ENCODE assay signal across 18 cellular contexts in the genomic region with DNA sequence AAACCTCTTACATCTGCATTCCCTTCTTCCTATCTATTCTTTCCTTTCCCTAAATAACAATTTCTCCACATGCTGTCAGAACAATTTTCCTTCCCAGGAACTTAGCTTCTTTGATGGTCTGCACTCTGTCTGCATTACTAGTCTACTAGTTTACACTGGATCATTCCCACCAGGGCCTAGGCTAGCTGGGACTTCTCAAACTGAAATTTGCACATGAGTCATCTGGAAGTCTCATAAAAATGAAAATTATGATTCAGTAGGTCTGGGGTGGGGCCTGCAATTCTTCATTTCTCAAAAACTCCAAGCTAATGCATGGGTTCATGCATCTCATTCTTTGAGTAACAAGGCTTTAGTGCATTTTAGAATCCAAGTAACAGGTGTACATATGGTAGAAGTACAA.
DNase-seq lines count a peak whose midpoint lies in the region; ATAC-seq and TF ChIP-seq lines count a peak whose summit lies in the region.
"Had no signal": no experiment of that assay in that cellular context is flagged by ENCODE, and none has a peak within 500 bp of the region (broad histone marks: within the 10 kb centered on the region; RNA-seq: fewer than 3 reads in every experiment).

No MANE protein-coding gene starts in this region.

- no peaks in the 10 kb centered on the region for H3K9me3 Mint-ChIP-seq in activated T-helper 17 cell treated with anti-CD3 and anti-CD28 coated beads, Interleukin-2, amount 50 U/mL, for 72 hours
- no peaks in the 10 kb centered on the region for H3K9me3 Mint-ChIP-seq in activated T-helper 2 cell treated with anti-CD3 and anti-CD28 coated beads, Interferon-gamma antibody, Interleukin-2, Interleukin-4, amounts not matched to agents 10 μg/mL and 5 μg/mL and 100 μg/mL, durations not matched to agents 14 hours and 24 hours and 36 hours
- H3K9me3 Mint-ChIP-seq: neural progenitor cell had no signal

- intact Hi-C loops in activated T-helper 2 cell treated with anti-CD3 and anti-CD28 coated beads, Interferon-gamma antibody, Interleukin-2, Interleukin-4, amounts not matched to agents 10 μg/mL and 5 μg/mL and 100 μg/mL, durations not matched to agents 14 hours and 24 hours and 36 hours (cut with micrococcal nuclease), result loop anchor here (10.0 kb wide), 1 partner anchor 384 kb away; no protein-coding TSS in a partner anchor

- no peaks in the 10 kb centered on the region for H3K36me3 Mint-ChIP-seq in activated T-helper 17 cell treated with anti-CD3 and anti-CD28 coated beads, Interleukin-2, amount 50 U/mL, for 72 hours (ENCODE audit: low read depth)
- H3K36me3 Mint-ChIP-seq in activated T-helper 2 cell treated with anti-CD3 and anti-CD28 coated beads, Interferon-gamma antibody, Interleukin-2, Interleukin-4, amounts not matched to agents 10 μg/mL and 5 μg/mL and 100 μg/mL, durations not matched to agents 14 hours and 24 hours and 36 hours (ENCODE audit: low read depth), result no peaks in the 10 kb centered on the region
- H3K36me3 Mint-ChIP-seq: neural progenitor cell had no signal

- TF ChIP-seq CTCF in WERI-Rb-1 (IDR thresholded peaks at IDR 0.05; ENCODE audit: low read depth, low read length), result no peak

- peak; percentile 94 for ATAC-seq in activated T-helper 17 cell treated with anti-CD3 and anti-CD28 coated beads, Interleukin-2, amount 50 U/mL, for 72 hours (replicated peaks)
- no peak for ATAC-seq in HG03442 (IDR thresholded peaks at IDR 0.05; ENCODE audit: unreplicated experiment)
- ATAC-seq: sciatic nerve had no signal

- DNase-seq in AG08396 (ENCODE audit: low spot score) (peak; percentile 12), GM03348 (ENCODE audit: low spot score) (peak; percentile 28), iris pigment epithelial cell (ENCODE audit: low read depth) (peak; percentile 9), WERI-Rb-1 (no peak), SHP77 (lab: John Stamatoyannopoulos, UW) (no peak)
- DNase-seq in activated T-helper 2 cell treated with anti-CD3 and anti-CD28 coated beads, Interferon-gamma antibody, Interleukin-2, Interleukin-4, amounts not matched to agents 10 μg/mL and 5 μg/mL and 100 μg/mL, durations not matched to agents 14 hours and 24 hours and 36 hours (ENCODE audit: low spot score), result no peak
- DNase-seq: activated CD4-positive, alpha-beta T cell treated with anti-CD3 and anti-CD28 coated beads for 4 hours; COR-L47; kidney glomerular epithelial cell; NCI-H1048; NCI-H2081 treated with DMSO at 0.1 percent for 48 hours; NCI-H524; stimulated activated CD4-positive, alpha-beta T cell treated with anti-CD3 and anti-CD28 coated beads, Interleukin-2, amount 100 ng/mL, for 24 hours had no signal

- no peak overlapping the region for H3K27ac ChIP-seq in WERI-Rb-1
- H3K27ac ChIP-seq: neural progenitor cell, SK-N-MC had no signal

- no peaks in the 10 kb centered on the region for H3K36me3 ChIP-seq in WERI-Rb-1
- H3K36me3 ChIP-seq: neural progenitor cell had no signal

- no peaks in the 10 kb centered on the region for H3K27me3 ChIP-seq in WERI-Rb-1 (ENCODE audit: insufficient read depth, low read depth, severe bottlenecking)
- H3K27me3 ChIP-seq: neural progenitor cell had no signal

- peaks cover 5% of the 10 kb centered on the region for H3K4me1 Mint-ChIP-seq in activated T-helper 17 cell treated with anti-CD3 and anti-CD28 coated beads, Interleukin-2, amount 50 U/mL, for 72 hours
- H3K4me1 Mint-ChIP-seq in activated T-helper 2 cell treated with anti-CD3 and anti-CD28 coated beads, Interferon-gamma antibody, Interleukin-2, Interleukin-4, amounts not matched to agents 10 μg/mL and 5 μg/mL and 100 μg/mL, durations not matched to agents 14 hours and 24 hours and 36 hours (ENCODE audit: low read depth), result peaks cover 5% of the 10 kb centered on the region
- H3K4me1 Mint-ChIP-seq: neural progenitor cell had no signal

- no peaks in the 10 kb centered on the region for H3K9me3 ChIP-seq in WERI-Rb-1 (ENCODE audit: severe bottlenecking)

- H3K27ac Mint-ChIP-seq in activated T-helper 17 cell treated with anti-CD3 and anti-CD28 coated beads, Interleukin-2, amount 50 U/mL, for 72 hours, result no peak overlapping the region
- H3K27ac Mint-ChIP-seq in activated T-helper 2 cell treated with anti-CD3 and anti-CD28 coated beads, Interferon-gamma antibody, Interleukin-2, Interleukin-4, amounts not matched to agents 10 μg/mL and 5 μg/mL and 100 μg/mL, durations not matched to agents 14 hours and 24 hours and 36 hours, result no peak overlapping the region
- H3K27ac Mint-ChIP-seq: neural progenitor cell had no signal

- H3K4me3 Mint-ChIP-seq in activated T-helper 17 cell treated with anti-CD3 and anti-CD28 coated beads, Interleukin-2, amount 50 U/mL, for 72 hours, result no peak overlapping the region
- no peak overlapping the region for H3K4me3 Mint-ChIP-seq in activated T-helper 2 cell treated with anti-CD3 and anti-CD28 coated beads, Interferon-gamma antibody, Interleukin-2, Interleukin-4, amounts not matched to agents 10 μg/mL and 5 μg/mL and 100 μg/mL, durations not matched to agents 14 hours and 24 hours and 36 hours (ENCODE audit: low read depth)
- H3K4me3 Mint-ChIP-seq: neural progenitor cell had no signal

- H3K4me3 ChIP-seq in WERI-Rb-1 (ENCODE audit: low read depth, low read length), result no peak overlapping the region
- H3K4me3 ChIP-seq: neural progenitor cell, SK-N-MC had no signal

- peaks cover 10% of the 10 kb centered on the region for H3K27me3 Mint-ChIP-seq in activated T-helper 17 cell treated with anti-CD3 and anti-CD28 coated beads, Interleukin-2, amount 50 U/mL, for 72 hours
- no peaks in the 10 kb centered on the region for H3K27me3 Mint-ChIP-seq in activated T-helper 2 cell treated with anti-CD3 and anti-CD28 coated beads, Interferon-gamma antibody, Interleukin-2, Interleukin-4, amounts not matched to agents 10 μg/mL and 5 μg/mL and 100 μg/mL, durations not matched to agents 14 hours and 24 hours and 36 hours (ENCODE audit: low read depth)

Comparison
In these comparisons a context has a peak if more than half of its experiments do, and no peak if none do; other contexts are left out.
1. DNase-seq: peak in AG08396 (single experiment), GM03348 (single experiment) and iris pigment epithelial cell (single experiment); none in activated T-helper 2 cell treated with anti-CD3 and anti-CD28 coated beads, Interferon-gamma antibody, Interleukin-2, Interleukin-4, amounts not matched to agents 10 μg/mL and 5 μg/mL and 100 μg/mL, durations not matched to agents 14 hours and 24 hours and 36 hours (single experiment), WERI-Rb-1 (single experiment) and SHP77 (0 of 2).